ENCODE assay signal across 10 cellular contexts in the genomic region with DNA sequence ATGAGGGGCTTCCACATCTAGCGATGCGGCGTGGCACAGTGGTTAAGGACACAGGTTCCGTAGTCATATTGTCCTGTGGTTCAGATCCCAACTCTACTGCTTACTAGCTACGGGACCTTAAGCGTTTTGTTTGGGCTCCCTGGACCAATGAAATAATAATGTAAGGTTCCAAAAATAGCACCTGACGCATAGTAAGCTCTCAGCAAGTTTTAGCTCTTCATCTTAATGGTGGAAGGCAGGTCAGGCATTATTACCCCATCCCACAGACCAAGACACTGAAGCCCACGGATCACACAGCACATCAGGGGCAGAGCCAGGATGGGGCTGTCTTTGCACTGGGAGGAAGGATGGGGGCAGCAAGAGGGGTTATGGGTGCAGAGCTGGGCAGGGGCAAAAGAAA. TPM values are rescaled to one million over a fixed set of nuclear protein-coding genes. Genes with fewer than 3 reads are reported as not detected.
A peak's percentile ranks its signal among the peaks of the same experiment; 100 is the strongest.
DNase-seq lines count a peak whose midpoint lies in the region; ATAC-seq and TF ChIP-seq lines count a peak whose summit lies in the region.
"Had no signal": no experiment of that assay in that cellular context is flagged by ENCODE, and none has a peak within 500 bp of the region (broad histone marks: within the 10 kb centered on the region; RNA-seq: fewer than 3 reads in every experiment).

No MANE protein-coding gene starts in this region.

- H3K79me2 ChIP-seq in KMS-11 (ENCODE audit: insufficient read depth, low read depth), result no peaks in the 10 kb centered on the region
- H3K79me2 ChIP-seq: parathyroid adenoma had no signal

- no peak for TF ChIP-seq POLR2A in sigmoid colon (IDR thresholded peaks at IDR 0.05)
- no peak for TF ChIP-seq POLR2A in body of pancreas (IDR thresholded peaks at IDR 0.05)

- H3K27ac Mint-ChIP-seq in activated naive CD8-positive, alpha-beta T cell treated with anti-CD3 and anti-CD28 coated beads, Interleukin-2, amount 50 U/mL, for 24 hours, result peak overlapping the region; percentile 2
- no peak overlapping the region for H3K27ac Mint-ChIP-seq in activated naive CD8-positive, alpha-beta T cell treated with anti-CD3 and anti-CD28 coated beads for 36 hours
- H3K27ac Mint-ChIP-seq in chondrocyte (ENCODE audit: unreplicated experiment), result peak overlapping the region; percentile 49

- no peaks in the 10 kb centered on the region for H3K27me3 ChIP-seq in KMS-11 (ENCODE audit: insufficient read depth, low read depth)
- peaks cover 0 to 6% (median 0%) of the 10 kb centered on the region in 3 donors for H3K27me3 ChIP-seq in sigmoid colon
- no peaks in the 10 kb centered on the region for H3K27me3 ChIP-seq in body of pancreas

- no peaks in the 10 kb centered on the region for H3K36me3 Mint-ChIP-seq in activated naive CD8-positive, alpha-beta T cell treated with anti-CD3 and anti-CD28 coated beads, Interleukin-2, amount 50 U/mL, for 24 hours (ENCODE audit: low read depth)
- no peaks in the 10 kb centered on the region for H3K36me3 Mint-ChIP-seq in activated naive CD8-positive, alpha-beta T cell treated with anti-CD3 and anti-CD28 coated beads for 36 hours
- H3K36me3 Mint-ChIP-seq in chondrocyte (ENCODE audit: low read depth), result no peaks in the 10 kb centered on the region
- H3K36me3 Mint-ChIP-seq: mesothelial cell of epicardium had no signal

- ATAC-seq in activated naive CD8-positive, alpha-beta T cell treated with anti-CD3 and anti-CD28 coated beads, Interleukin-2, amount 50 U/mL, for 24 hours, result no peak
- ATAC-seq in HG03025 (IDR thresholded peaks at IDR 0.05; ENCODE audit: low FRiP score, unreplicated experiment), result no peak
- no peak for ATAC-seq in body of pancreas

- H3K4me1 ChIP-seq in KMS-11 (ENCODE audit: low read depth, poor library complexity, severe bottlenecking) (no peaks in the 10 kb centered on the region), sigmoid colon (peaks cover 0 to 9% (median 5%) of the 10 kb centered on the region in 4 donors), body of pancreas (no peaks in the 10 kb centered on the region)
- H3K4me1 ChIP-seq: parathyroid adenoma had no signal

- H3K27ac ChIP-seq in KMS-11 (no peak overlapping the region), sigmoid colon (no peak overlapping the region), body of pancreas (no peak overlapping the region)
- H3K27ac ChIP-seq: parathyroid adenoma had no signal

- H3K4me2 ChIP-seq in KMS-11, result peak overlapping the region; percentile 14; the same call in 1 of the 2 replicates

- WGBS in sigmoid colon, 2 donors, result 84% methylated on average over 8 of the region's 8 CpGs
- 62 to 70% methylated on average over 8 of the region's 8 CpGs for whole genome bisulfite sequencing in body of pancreas, 2 donors

- intact Hi-C loops in sigmoid colon (cut with DNase I), result loop anchor here (1.0 to 10.0 kb wide), 2 partner anchors 54 to 131 kb away; no protein-coding TSS in a partner anchor
- intact Hi-C loops in body of pancreas (cut with DNase I), result loop anchor here (10.0 kb wide), 1 partner anchor 201 kb away; no protein-coding TSS in a partner anchor

- H3K9me3 ChIP-seq in sigmoid colon, result no peaks in the 10 kb centered on the region
- no peaks in the 10 kb centered on the region for H3K9me3 ChIP-seq in body of pancreas

- no peaks in the 10 kb centered on the region for H3K36me3 ChIP-seq in KMS-11 (ENCODE audit: insufficient read depth)
- no peaks in the 10 kb centered on the region for H3K36me3 ChIP-seq in sigmoid colon
- no peaks in the 10 kb centered on the region for H3K36me3 ChIP-seq in body of pancreas (replicated peaks in 1 of 2; ENCODE audit: insufficient read depth in 1 of 2, low read depth in 2 of 2)

- peak overlapping the region; percentile 31; the same call in 1 of the 2 replicates for H2AFZ ChIP-seq in KMS-11 (ENCODE audit: low read depth)
- H2AFZ ChIP-seq: parathyroid adenoma had no signal

- H4K20me1 ChIP-seq in KMS-11 (ENCODE audit: insufficient read depth), result no peaks in the 10 kb centered on the region

- TF ChIP-seq CTCF in KMS-11 (conservative IDR thresholded peaks at IDR 0.05; ENCODE audit: low read depth, low read length) (no peak), chondrocyte (IDR thresholded peaks at IDR 0.05) (no peak), sigmoid colon (IDR thresholded peaks at IDR 0.05) (no peak), body of pancreas (IDR thresholded peaks at IDR 0.05) (no peak)

- no peak overlapping the region for H3K4me3 ChIP-seq in KMS-11 (IDR thresholded peaks at IDR 0.05; ENCODE audit: insufficient read depth, low read depth, low read length)
- H3K4me3 ChIP-seq in sigmoid colon, result no peak overlapping the region
- no peak overlapping the region for H3K4me3 ChIP-seq in body of pancreas

- H3K9me3 Mint-ChIP-seq in activated naive CD8-positive, alpha-beta T cell treated with anti-CD3 and anti-CD28 coated beads, Interleukin-2, amount 50 U/mL, for 24 hours, result no peaks in the 10 kb centered on the region
- no peaks in the 10 kb centered on the region for H3K9me3 Mint-ChIP-seq in activated naive CD8-positive, alpha-beta T cell treated with anti-CD3 and anti-CD28 coated beads for 36 hours
- no peaks in the 10 kb centered on the region for H3K9me3 Mint-ChIP-seq in chondrocyte (ENCODE audit: low read depth)
- H3K9me3 Mint-ChIP-seq: mesothelial cell of epicardium had no signal

- DNase-seq in activated naive CD8-positive, alpha-beta T cell treated with anti-CD3 and anti-CD28 coated beads, Interleukin-2, amount 50 U/mL, for 24 hours, result no peak
- no peak for DNase-seq in activated naive CD8-positive, alpha-beta T cell treated with anti-CD3 and anti-CD28 coated beads for 36 hours
- DNase-seq in chondrocyte (ENCODE audit: low spot score), result no peak
- peak; percentile 10 for DNase-seq in sigmoid colon
- no peak for DNase-seq in globus pallidus (ENCODE audit: low spot score)
- no peak for DNase-seq in body of pancreas

- peaks cover 26% of the 10 kb centered on the region for H3K4me1 Mint-ChIP-seq in activated naive CD8-positive, alpha-beta T cell treated with anti-CD3 and anti-CD28 coated beads, Interleukin-2, amount 50 U/mL, for 24 hours
- peaks cover 31% of the 10 kb centered on the region for H3K4me1 Mint-ChIP-seq in activated naive CD8-positive, alpha-beta T cell treated with anti-CD3 and anti-CD28 coated beads for 36 hours
- H3K4me1 Mint-ChIP-seq in chondrocyte (ENCODE audit: low read depth), result peaks cover 17% of the 10 kb centered on the region

- no peak overlapping the region for H3K4me3 Mint-ChIP-seq in activated naive CD8-positive, alpha-beta T cell treated with anti-CD3 and anti-CD28 coated beads, Interleukin-2, amount 50 U/mL, for 24 hours
- no peak overlapping the region for H3K4me3 Mint-ChIP-seq in activated naive CD8-positive, alpha-beta T cell treated with anti-CD3 and anti-CD28 coated beads for 36 hours
- no peak overlapping the region for H3K4me3 Mint-ChIP-seq in chondrocyte (ENCODE audit: unreplicated experiment)
- H3K4me3 Mint-ChIP-seq: mesothelial cell of epicardium had no signal

- no peak overlapping the region for H3K9ac ChIP-seq in KMS-11
- H3K9ac ChIP-seq: parathyroid adenoma had no signal

- TF ChIP-seq EP300 in sigmoid colon (IDR thresholded peaks at IDR 0.05), result no peak

- no peaks in the 10 kb centered on the region for H3K27me3 Mint-ChIP-seq in activated naive CD8-positive, alpha-beta T cell treated with anti-CD3 and anti-CD28 coated beads, Interleukin-2, amount 50 U/mL, for 24 hours
- H3K27me3 Mint-ChIP-seq in activated naive CD8-positive, alpha-beta T cell treated with anti-CD3 and anti-CD28 coated beads for 36 hours, result no peaks in the 10 kb centered on the region
- no peaks in the 10 kb centered on the region for H3K27me3 Mint-ChIP-seq in chondrocyte (ENCODE audit: low read depth)

RNA-seq across cellular contexts. Expression of gene DNAJB13, which starts 13.0 kb away (rescaled TPM):
- total RNA-seq in activated naive CD8-positive, alpha-beta T cell treated with anti-CD3 and anti-CD28 coated beads for 36 hours, result under 1 TPM; 0.18 to 0.21 TPM
- total RNA-seq in chondrocyte (not detected in 3 replicates), sigmoid colon (under 1 TPM in 1 of 4 donors, not detected in 3; 0.27 TPM), body of pancreas (under 1 TPM in 1 of 2 donors, not detected in 1; 0.78 TPM)
- not detected for polyA plus RNA-seq in sigmoid colon

RNA-seq across cellular contexts. Expression of gene UCP2, which starts 18.8 kb away (rescaled TPM):
- total RNA-seq in activated naive CD8-positive, alpha-beta T cell treated with anti-CD3 and anti-CD28 coated beads for 36 hours, result 100 to 1,000 TPM; 180 to 181 TPM
- 10.4 to 47.2 TPM (median 41.0 TPM) in 3 replicates for total RNA-seq in chondrocyte
- total RNA-seq in sigmoid colon, result 10 to 100 TPM; 23.8 to 38.8 (median 27.9) TPM
- 100 to 1,000 TPM in 1 of 3 donors, 10 to 100 TPM in 2; 37.2 to 117 (median 52.5) TPM for polyA plus RNA-seq in sigmoid colon
- total RNA-seq in body of pancreas, result 10 to 100 TPM; 10.9 to 17.1 TPM

RNA-seq across cellular contexts. Expression of gene UCP3, which starts 45.0 kb away (rescaled TPM):
- total RNA-seq in activated naive CD8-positive, alpha-beta T cell treated with anti-CD3 and anti-CD28 coated beads for 36 hours, result 1 to 10 TPM in 1 of 2 experiments, under 1 TPM in 1; 0.89 to 1.1 TPM
- total RNA-seq in chondrocyte (0.47 to 1.6 TPM (median 1.3 TPM) in 3 replicates), sigmoid colon (1 to 10 TPM in 2 of 4 donors, under 1 TPM in 2; 0.41 to 2.8 (median 1.0) TPM), body of pancreas (1 to 10 TPM; 1.6 to 2.3 TPM)
- polyA plus RNA-seq in sigmoid colon, result 1 to 10 TPM in 1 of 3 donors, under 1 TPM in 1, not detected in 1; 0.23 to 1.9 TPM
